ENCODE assay signal across 1 cellular context in the genomic region with DNA sequence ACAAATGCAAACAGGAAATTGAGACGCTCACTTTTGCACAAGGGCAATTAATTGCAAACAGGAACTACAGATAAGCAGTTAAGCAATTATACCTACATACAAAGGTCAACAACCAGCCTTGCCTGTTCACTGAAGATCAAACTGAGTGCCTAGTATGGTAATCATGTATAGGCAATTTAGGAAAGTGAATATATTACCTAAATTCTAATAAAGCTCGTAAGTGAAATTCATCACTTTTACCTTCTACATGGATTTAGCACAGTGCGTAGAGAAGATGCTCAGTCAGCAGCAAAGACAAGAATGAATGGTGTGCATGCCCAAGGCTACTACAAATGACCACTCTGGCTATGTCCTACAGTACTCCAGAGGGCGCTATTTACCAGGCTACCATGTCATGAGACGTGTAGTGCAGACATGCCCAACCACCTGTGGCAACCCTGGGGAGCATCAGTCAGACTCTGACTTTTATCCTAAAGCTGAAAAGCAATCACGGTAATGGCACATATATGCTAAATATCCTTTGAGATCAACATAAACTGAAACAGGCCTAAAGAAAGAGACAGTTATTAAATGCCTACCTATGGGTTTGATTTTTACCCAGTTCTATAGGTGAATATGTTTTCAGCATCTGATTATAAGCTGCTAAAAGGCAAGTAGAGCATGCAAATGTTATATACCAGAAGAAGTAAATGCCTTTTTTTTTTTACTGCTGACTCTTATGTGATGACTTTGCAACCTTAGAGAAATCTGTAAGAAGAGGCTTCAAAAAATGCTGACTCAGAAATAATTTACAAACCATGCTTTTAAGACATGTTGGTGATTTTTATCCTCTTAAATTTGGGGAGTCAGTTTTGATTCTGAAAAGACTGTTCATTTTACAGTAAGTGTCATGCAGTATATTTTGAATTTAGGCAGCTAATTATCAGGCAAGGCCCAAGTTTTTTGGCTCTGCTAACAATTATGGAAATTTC.
TF ChIP-seq lines count a peak whose summit lies in the region.

No MANE protein-coding gene starts in this region.

TF ChIP-seq in HepG2, 621 proteins besides CTCF, POLR2A, EP300 and RAD21 (continued from another document):
- TF ChIP-seq TARDBP (CRISPR knock-in tag; IDR thresholded peaks at IDR 0.05) (no peak), TCF7 (IDR thresholded peaks at IDR 0.05; ENCODE audit: low read depth) (peak; percentile 72), SIN3B (IDR thresholded peaks at IDR 0.05; ENCODE audit: low read length) (0 out of 2 replicates have a peak, but pooled peaks have one; percentile 34), CREM (IDR thresholded peaks at IDR 0.05) (peak; percentile 60), CREM (CRISPR knock-in tag; IDR thresholded peaks at IDR 0.05) (no peak), KLF12 (CRISPR knock-in tag; IDR thresholded peaks at IDR 0.05; ENCODE audit: borderline replicate concordance) (no peak), SOX5 (CRISPR knock-in tag; IDR thresholded peaks at IDR 0.05; ENCODE audit: borderline replicate concordance) (peak; percentile 30; the same call in 1 of the 2 replicates), RCOR2 (CRISPR knock-in tag; IDR thresholded peaks at IDR 0.05) (0 out of 2 replicates have a peak, but pooled peaks have one; percentile 16), ELF3 (CRISPR knock-in tag; IDR thresholded peaks at IDR 0.05) (peak; percentile 82), RXRA (CRISPR knock-in tag; IDR thresholded peaks at IDR 0.05) (no peak), MYNN (CRISPR knock-in tag; IDR thresholded peaks at IDR 0.05; ENCODE audit: low read depth) (no peak), KDM5B (CRISPR knock-in tag; IDR thresholded peaks at IDR 0.05; ENCODE audit: borderline replicate concordance) (no peak), XBP1 (CRISPR knock-in tag; IDR thresholded peaks at IDR 0.05) (no peak), SIX4 (CRISPR knock-in tag; IDR thresholded peaks at IDR 0.05) (peak; percentile 22; the same call in 1 of the 2 replicates), MED1 (CRISPR knock-in tag; IDR thresholded peaks at IDR 0.05) (peak; percentile 35), FOXA3 (CRISPR knock-in tag; IDR thresholded peaks at IDR 0.05) (peak; percentile 81), NR2F2 (IDR thresholded peaks at IDR 0.05; ENCODE audit: borderline replicate concordance, low read depth) (peak; percentile 58; the same call in 1 of the 2 replicates), ZNF143 (CRISPR knock-in tag; IDR thresholded peaks at IDR 0.05) (no peak), ZNF713 (CRISPR knock-in tag; IDR thresholded peaks at IDR 0.05) (no peak), ZSCAN25 (CRISPR knock-in tag; IDR thresholded peaks at IDR 0.05) (no peak), ZNF792 (CRISPR knock-in tag; IDR thresholded peaks at IDR 0.05) (0 out of 2 replicates have a peak, but pooled peaks have one; percentile 45), MXI1 (IDR thresholded peaks at IDR 0.05; ENCODE audit: borderline replicate concordance, low read depth, low read length) (peak; percentile 45; the same call in 1 of the 3 replicates), ETV6 (CRISPR knock-in tag; conservative IDR thresholded peaks at IDR 0.05) (no peak), REPIN1 (CRISPR knock-in tag; IDR thresholded peaks at IDR 0.05; ENCODE audit: borderline replicate concordance, low read depth) (peak; percentile 42; the same call in 1 of the 2 replicates), SMARCC2 (IDR thresholded peaks at IDR 0.05) (no peak), CC2D1A (CRISPR knock-in tag; IDR thresholded peaks at IDR 0.05) (no peak), HNF4G (IDR thresholded peaks at IDR 0.05; ENCODE audit: borderline replicate concordance, low read depth, low read length) (peak; percentile 50; the same call in 1 of the 2 replicates), HNF4G (CRISPR knock-in tag; IDR thresholded peaks at IDR 0.05; ENCODE audit: borderline replicate concordance, low read depth) (no peak), KDM5A (IDR thresholded peaks at IDR 0.05; ENCODE audit: borderline replicate concordance, low read length) (peak; percentile 44; the same call in 1 of the 2 replicates), FOSL2 (CRISPR knock-in tag; IDR thresholded peaks at IDR 0.05) (peak; percentile 50), ZNF331 (CRISPR knock-in tag; IDR thresholded peaks at IDR 0.05) (peak; percentile 58; the same call in 1 of the 2 replicates), ZMYM4 (CRISPR knock-in tag; IDR thresholded peaks at IDR 0.05) (peak; percentile 71), ZNF24 (IDR thresholded peaks at IDR 0.05) (peak; percentile 76; the same call in 1 of the 2 replicates), ZNF75D (CRISPR knock-in tag; IDR thresholded peaks at IDR 0.05; ENCODE audit: borderline replicate concordance) (no peak), TBX2 (CRISPR knock-in tag; IDR thresholded peaks at IDR 0.05; ENCODE audit: borderline replicate concordance) (peak; percentile 43), CENPX (CRISPR knock-in tag; IDR thresholded peaks at IDR 0.05) (no peak), ZKSCAN8 (CRISPR knock-in tag; IDR thresholded peaks at IDR 0.05; ENCODE audit: borderline replicate concordance) (peak; percentile 69; the same call in 1 of the 2 replicates), ZNF136 (CRISPR knock-in tag; IDR thresholded peaks at IDR 0.05; ENCODE audit: low read depth) (no peak), HDAC2 (CRISPR knock-in tag; IDR thresholded peaks at IDR 0.05) (peak; percentile 45; the same call in 1 of the 2 replicates), KMT2A (CRISPR knock-in tag; IDR thresholded peaks at IDR 0.05) (0 out of 2 replicates have a peak, but pooled peaks have one; percentile 35)
- TF ChIP-seq, protein P1, sequence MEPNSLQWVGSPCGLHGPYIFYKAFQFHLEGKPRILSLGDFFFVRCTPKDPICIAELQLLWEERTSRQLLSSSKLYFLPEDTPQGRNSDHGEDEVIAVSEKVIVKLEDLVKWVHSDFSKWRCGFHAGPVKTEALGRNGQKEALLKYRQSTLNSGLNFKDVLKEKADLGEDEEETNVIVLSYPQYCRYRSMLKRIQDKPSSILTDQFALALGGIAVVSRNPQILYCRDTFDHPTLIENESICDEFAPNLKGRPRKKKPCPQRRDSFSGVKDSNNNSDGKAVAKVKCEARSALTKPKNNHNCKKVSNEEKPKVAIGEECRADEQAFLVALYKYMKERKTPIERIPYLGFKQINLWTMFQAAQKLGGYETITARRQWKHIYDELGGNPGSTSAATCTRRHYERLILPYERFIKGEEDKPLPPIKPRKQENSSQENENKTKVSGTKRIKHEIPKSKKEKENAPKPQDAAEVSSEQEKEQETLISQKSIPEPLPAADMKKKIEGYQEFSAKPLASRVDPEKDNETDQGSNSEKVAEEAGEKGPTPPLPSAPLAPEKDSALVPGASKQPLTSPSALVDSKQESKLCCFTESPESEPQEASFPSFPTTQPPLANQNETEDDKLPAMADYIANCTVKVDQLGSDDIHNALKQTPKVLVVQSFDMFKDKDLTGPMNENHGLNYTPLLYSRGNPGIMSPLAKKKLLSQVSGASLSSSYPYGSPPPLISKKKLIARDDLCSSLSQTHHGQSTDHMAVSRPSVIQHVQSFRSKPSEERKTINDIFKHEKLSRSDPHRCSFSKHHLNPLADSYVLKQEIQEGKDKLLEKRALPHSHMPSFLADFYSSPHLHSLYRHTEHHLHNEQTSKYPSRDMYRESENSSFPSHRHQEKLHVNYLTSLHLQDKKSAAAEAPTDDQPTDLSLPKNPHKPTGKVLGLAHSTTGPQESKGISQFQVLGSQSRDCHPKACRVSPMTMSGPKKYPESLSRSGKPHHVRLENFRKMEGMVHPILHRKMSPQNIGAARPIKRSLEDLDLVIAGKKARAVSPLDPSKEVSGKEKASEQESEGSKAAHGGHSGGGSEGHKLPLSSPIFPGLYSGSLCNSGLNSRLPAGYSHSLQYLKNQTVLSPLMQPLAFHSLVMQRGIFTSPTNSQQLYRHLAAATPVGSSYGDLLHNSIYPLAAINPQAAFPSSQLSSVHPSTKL (CRISPR knock-in tag; IDR thresholded peaks at IDR 0.05), result peak; percentile 73
- TF ChIP-seq, protein P2, sequence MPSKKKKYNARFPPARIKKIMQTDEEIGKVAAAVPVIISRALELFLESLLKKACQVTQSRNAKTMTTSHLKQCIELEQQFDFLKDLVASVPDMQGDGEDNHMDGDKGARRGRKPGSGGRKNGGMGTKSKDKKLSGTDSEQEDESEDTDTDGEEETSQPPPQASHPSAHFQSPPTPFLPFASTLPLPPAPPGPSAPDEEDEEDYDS (CRISPR knock-in tag; IDR thresholded peaks at IDR 0.05), result peak; percentile 53; the same call in 1 of the 2 replicates
- TF ChIP-seq, protein P3, sequence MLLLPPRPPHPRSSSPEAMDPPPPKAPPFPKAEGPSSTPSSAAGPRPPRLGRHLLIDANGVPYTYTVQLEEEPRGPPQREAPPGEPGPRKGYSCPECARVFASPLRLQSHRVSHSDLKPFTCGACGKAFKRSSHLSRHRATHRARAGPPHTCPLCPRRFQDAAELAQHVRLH (CRISPR knock-in tag; IDR thresholded peaks at IDR 0.05; ENCODE audit: borderline replicate concordance, low read depth), result 0 out of 2 replicates have a peak, but pooled peaks have one; percentile 53
- TF ChIP-seq, protein P4, sequence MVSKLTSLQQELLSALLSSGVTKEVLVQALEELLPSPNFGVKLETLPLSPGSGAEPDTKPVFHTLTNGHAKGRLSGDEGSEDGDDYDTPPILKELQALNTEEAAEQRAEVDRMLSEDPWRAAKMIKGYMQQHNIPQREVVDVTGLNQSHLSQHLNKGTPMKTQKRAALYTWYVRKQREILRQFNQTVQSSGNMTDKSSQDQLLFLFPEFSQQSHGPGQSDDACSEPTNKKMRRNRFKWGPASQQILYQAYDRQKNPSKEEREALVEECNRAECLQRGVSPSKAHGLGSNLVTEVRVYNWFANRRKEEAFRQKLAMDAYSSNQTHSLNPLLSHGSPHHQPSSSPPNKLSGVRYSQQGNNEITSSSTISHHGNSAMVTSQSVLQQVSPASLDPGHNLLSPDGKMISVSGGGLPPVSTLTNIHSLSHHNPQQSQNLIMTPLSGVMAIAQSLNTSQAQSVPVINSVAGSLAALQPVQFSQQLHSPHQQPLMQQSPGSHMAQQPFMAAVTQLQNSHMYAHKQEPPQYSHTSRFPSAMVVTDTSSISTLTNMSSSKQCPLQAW (CRISPR knock-in tag; IDR thresholded peaks at IDR 0.05), result 0 out of 2 replicates have a peak, but pooled peaks have one; percentile 26
- TF ChIP-seq, protein P5, sequence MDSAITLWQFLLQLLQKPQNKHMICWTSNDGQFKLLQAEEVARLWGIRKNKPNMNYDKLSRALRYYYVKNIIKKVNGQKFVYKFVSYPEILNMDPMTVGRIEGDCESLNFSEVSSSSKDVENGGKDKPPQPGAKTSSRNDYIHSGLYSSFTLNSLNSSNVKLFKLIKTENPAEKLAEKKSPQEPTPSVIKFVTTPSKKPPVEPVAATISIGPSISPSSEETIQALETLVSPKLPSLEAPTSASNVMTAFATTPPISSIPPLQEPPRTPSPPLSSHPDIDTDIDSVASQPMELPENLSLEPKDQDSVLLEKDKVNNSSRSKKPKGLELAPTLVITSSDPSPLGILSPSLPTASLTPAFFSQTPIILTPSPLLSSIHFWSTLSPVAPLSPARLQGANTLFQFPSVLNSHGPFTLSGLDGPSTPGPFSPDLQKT (CRISPR knock-in tag; IDR thresholded peaks at IDR 0.05; ENCODE audit: borderline replicate concordance), result no peak
- TF ChIP-seq, protein P6, sequence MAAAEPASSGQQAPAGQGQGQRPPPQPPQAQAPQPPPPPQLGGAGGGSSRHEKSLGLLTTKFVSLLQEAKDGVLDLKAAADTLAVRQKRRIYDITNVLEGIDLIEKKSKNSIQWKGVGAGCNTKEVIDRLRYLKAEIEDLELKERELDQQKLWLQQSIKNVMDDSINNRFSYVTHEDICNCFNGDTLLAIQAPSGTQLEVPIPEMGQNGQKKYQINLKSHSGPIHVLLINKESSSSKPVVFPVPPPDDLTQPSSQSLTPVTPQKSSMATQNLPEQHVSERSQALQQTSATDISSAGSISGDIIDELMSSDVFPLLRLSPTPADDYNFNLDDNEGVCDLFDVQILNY (CRISPR knock-in tag; conservative IDR thresholded peaks at IDR 0.05), result no peak
- TF ChIP-seq, protein P7, sequence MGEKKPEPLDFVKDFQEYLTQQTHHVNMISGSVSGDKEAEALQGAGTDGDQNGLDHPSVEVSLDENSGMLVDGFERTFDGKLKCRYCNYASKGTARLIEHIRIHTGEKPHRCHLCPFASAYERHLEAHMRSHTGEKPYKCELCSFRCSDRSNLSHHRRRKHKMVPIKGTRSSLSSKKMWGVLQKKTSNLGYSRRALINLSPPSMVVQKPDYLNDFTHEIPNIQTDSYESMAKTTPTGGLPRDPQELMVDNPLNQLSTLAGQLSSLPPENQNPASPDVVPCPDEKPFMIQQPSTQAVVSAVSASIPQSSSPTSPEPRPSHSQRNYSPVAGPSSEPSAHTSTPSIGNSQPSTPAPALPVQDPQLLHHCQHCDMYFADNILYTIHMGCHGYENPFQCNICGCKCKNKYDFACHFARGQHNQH (CRISPR knock-in tag; IDR thresholded peaks at IDR 0.05), result no peak
- TF ChIP-seq, protein P8, sequence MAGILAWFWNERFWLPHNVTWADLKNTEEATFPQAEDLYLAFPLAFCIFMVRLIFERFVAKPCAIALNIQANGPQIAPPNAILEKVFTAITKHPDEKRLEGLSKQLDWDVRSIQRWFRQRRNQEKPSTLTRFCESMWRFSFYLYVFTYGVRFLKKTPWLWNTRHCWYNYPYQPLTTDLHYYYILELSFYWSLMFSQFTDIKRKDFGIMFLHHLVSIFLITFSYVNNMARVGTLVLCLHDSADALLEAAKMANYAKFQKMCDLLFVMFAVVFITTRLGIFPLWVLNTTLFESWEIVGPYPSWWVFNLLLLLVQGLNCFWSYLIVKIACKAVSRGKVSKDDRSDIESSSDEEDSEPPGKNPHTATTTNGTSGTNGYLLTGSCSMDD (CRISPR knock-in tag; IDR thresholded peaks at IDR 0.05), result no peak
- TF ChIP-seq, protein P9, sequence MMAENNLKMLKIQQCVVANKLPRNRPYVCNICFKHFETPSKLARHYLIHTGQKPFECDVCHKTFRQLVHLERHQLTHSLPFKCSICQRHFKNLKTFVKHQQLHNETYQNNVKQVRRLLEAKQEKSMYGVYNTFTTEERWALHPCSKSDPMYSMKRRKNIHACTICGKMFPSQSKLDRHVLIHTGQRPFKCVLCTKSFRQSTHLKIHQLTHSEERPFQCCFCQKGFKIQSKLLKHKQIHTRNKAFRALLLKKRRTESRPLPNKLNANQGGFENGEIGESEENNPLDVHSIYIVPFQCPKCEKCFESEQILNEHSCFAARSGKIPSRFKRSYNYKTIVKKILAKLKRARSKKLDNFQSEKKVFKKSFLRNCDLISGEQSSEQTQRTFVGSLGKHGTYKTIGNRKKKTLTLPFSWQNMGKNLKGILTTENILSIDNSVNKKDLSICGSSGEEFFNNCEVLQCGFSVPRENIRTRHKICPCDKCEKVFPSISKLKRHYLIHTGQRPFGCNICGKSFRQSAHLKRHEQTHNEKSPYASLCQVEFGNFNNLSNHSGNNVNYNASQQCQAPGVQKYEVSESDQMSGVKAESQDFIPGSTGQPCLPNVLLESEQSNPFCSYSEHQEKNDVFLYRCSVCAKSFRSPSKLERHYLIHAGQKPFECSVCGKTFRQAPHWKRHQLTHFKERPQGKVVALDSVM (CRISPR knock-in tag; IDR thresholded peaks at IDR 0.05), result no peak
